Comparison of ENCODE assay signal across 12 cellular contexts in the genomic region with DNA sequence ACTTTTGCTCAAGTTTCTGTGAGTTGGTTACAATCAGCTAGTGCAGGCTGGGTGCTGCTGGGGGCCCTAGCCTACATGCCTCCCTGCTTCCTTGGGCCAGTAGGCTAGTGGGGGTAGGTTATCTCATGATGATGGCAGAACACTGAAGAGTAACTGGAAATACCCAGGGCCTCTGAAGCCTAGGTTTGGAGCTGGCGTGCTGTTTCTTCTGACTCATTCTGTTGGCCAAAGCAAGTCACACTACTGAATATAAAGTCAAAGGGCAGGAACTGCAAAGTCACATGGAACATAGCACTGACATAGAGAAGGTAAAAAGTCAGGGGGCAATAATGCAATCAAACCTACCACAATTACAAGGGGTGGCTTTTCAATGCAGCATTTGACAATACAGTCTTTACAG. TPM values are rescaled to one million over a fixed set of nuclear protein-coding genes. Genes with fewer than 3 reads are reported as not detected.
DNase-seq lines count a peak whose midpoint lies in the region; ATAC-seq and TF ChIP-seq lines count a peak whose summit lies in the region.
"Had no signal": no experiment of that assay in that cellular context is flagged by ENCODE, and none has a peak within 500 bp of the region (broad histone marks: within the 10 kb centered on the region; RNA-seq: fewer than 3 reads in every experiment).

No MANE protein-coding gene starts in this region.

- peaks cover 85% of the 10 kb centered on the region for H3K36me3 Mint-ChIP-seq in activated CD4-positive, alpha-beta memory T cell treated with anti-CD3 and anti-CD28 coated beads for 36 hours

- no peaks in the 10 kb centered on the region for H3K36me3 ChIP-seq in GM23248 (ENCODE audit: low read depth)
- H3K36me3 ChIP-seq in heart left ventricle, result no peaks in the 10 kb centered on the region
- no peaks in the 10 kb centered on the region for H3K36me3 ChIP-seq in neuronal stem cell (replicated peaks in 1 of 2; ENCODE audit: control insufficient read depth in 2 of 2, insufficient read depth in 2 of 2, low read length in 2 of 2)
- H3K36me3 ChIP-seq: lower lobe of right lung had no signal

- ATAC-seq in HG03280 (IDR thresholded peaks at IDR 0.05; ENCODE audit: unreplicated experiment) (no peak), heart left ventricle (no peak)
- ATAC-seq: lower lobe of right lung had no signal

- CTCF ChIA-PET in activated CD4-positive, alpha-beta memory T cell treated with anti-CD3 and anti-CD28 coated beads for 36 hours (lab: Charles Lee), result interaction anchor here (1.3 to 5.3 kb wide), 4 partner anchors 31 to 161 kb away, joined by 3 to 22 read pairs (median 4); no protein-coding TSS in a partner anchor

- no peaks in the 10 kb centered on the region for H3K9me3 Mint-ChIP-seq in activated CD4-positive, alpha-beta memory T cell treated with anti-CD3 and anti-CD28 coated beads for 36 hours

- H3K27ac ChIP-seq in GM23248 (0 out of 2 replicates have a peak overlapping the region, but pooled peaks have one; percentile 9), heart left ventricle (no peak overlapping the region), neuronal stem cell (replicated peaks; ENCODE audit: low read length) (no peak overlapping the region)
- H3K27ac ChIP-seq: lower lobe of right lung had no signal

- TF ChIP-seq POLR2A in heart left ventricle (IDR thresholded peaks at IDR 0.05), result no peak

- H3K23ac ChIP-seq in neuronal stem cell (ENCODE audit: low read depth, low read length, poor library complexity), result no peak overlapping the region

- no peaks in the 10 kb centered on the region for H3K27me3 Mint-ChIP-seq in activated CD4-positive, alpha-beta memory T cell treated with anti-CD3 and anti-CD28 coated beads for 36 hours

- no peak overlapping the region for H2BK5ac ChIP-seq in neuronal stem cell (ENCODE audit: low read length)

- no peak overlapping the region for H2AFZ ChIP-seq in GM23248
- H2AFZ ChIP-seq in neuronal stem cell (ENCODE audit: low read length), result no peak overlapping the region

- no peak overlapping the region for H4K91ac ChIP-seq in neuronal stem cell (ENCODE audit: low read depth, low read length, poor library complexity)

- no peak overlapping the region for H2BK120ac ChIP-seq in neuronal stem cell (ENCODE audit: low read depth, low read length)

- no peak overlapping the region for H2BK12ac ChIP-seq in neuronal stem cell (ENCODE audit: low read length)

- POLR2A ChIA-PET in activated CD4-positive, alpha-beta memory T cell treated with anti-CD3 and anti-CD28 coated beads for 36 hours (lab: Charles Lee), result interaction anchor here (0.6 to 1.1 kb wide), 4 partner anchors 11 to 30 kb away, joined by 3 read pairs; no protein-coding TSS in a partner anchor

- intact Hi-C loops in activated CD4-positive, alpha-beta memory T cell treated with anti-CD3 and anti-CD28 coated beads for 36 hours (cut with micrococcal nuclease), result loop anchor here (1.0 kb wide), 1 partner anchor 26 kb away; no protein-coding TSS in a partner anchor
- intact Hi-C loops in heart left ventricle (cut with DNase I), result no loop called here

- H3K4me1 ChIP-seq in GM23248 (ENCODE audit: insufficient read depth), result peaks cover 46% of the 10 kb centered on the region
- H3K4me1 ChIP-seq in heart left ventricle, result peaks cover 0 to 5% (median 0%) of the 10 kb centered on the region in 12 donors
- peaks cover 0 to 18% of the 10 kb centered on the region in 2 donors for H3K4me1 ChIP-seq in neuronal stem cell (ENCODE audit: control insufficient read depth in 2 of 2, insufficient read depth in 1 of 2, low read depth in 1 of 2, low read length in 2 of 2)
- H3K4me1 ChIP-seq: lower lobe of right lung had no signal

- peaks cover 29% of the 10 kb centered on the region for H3F3A ChIP-seq in GM23248 (ENCODE audit: insufficient read depth)

- no peak overlapping the region for H3K4me3 Mint-ChIP-seq in activated CD4-positive, alpha-beta memory T cell treated with anti-CD3 and anti-CD28 coated beads for 36 hours

- H3K27me3 ChIP-seq in GM23248 (replicated peaks; ENCODE audit: insufficient read depth) (no peaks in the 10 kb centered on the region), heart left ventricle (no peaks in the 10 kb centered on the region), neuronal stem cell (ENCODE audit: control insufficient read depth in 3 of 3, insufficient read depth in 3 of 3, low read depth in 1 of 3, low read length in 3 of 3) (no peaks in the 10 kb centered on the region)

- no peaks in the 10 kb centered on the region for H3K79me1 ChIP-seq in neuronal stem cell (ENCODE audit: low read depth, low read length)

- TF ChIP-seq CTCF in GM12865 (IDR thresholded peaks at IDR 0.05; ENCODE audit: insufficient read depth, low read depth, low read length, missing control alignments) (no peak), heart left ventricle (IDR thresholded peaks at IDR 0.05) (no peak)

- peak overlapping the region; percentile 81 for H3K27ac Mint-ChIP-seq in activated CD4-positive, alpha-beta memory T cell treated with anti-CD3 and anti-CD28 coated beads for 36 hours

- H3K4me2 ChIP-seq in GM23248 (ENCODE audit: unreplicated experiment) (no peak overlapping the region), neuronal stem cell (ENCODE audit: insufficient read depth, low read length, poor library complexity, severe bottlenecking) (no peak overlapping the region)
- H3K4me2 ChIP-seq: SK-N-SH had no signal

- peaks cover 98% of the 10 kb centered on the region for H3K4me1 Mint-ChIP-seq in activated CD4-positive, alpha-beta memory T cell treated with anti-CD3 and anti-CD28 coated beads for 36 hours (ENCODE audit: low read depth)

- in situ Hi-C loops in GM23248 (cut with MboI), result no loop called here

- no peak overlapping the region for H3K14ac ChIP-seq in neuronal stem cell (ENCODE audit: low read length)

- H3K9me3 ChIP-seq in GM23248 (ENCODE audit: low read depth) (no peaks in the 10 kb centered on the region), heart left ventricle (no peaks in the 10 kb centered on the region), neuronal stem cell (replicated peaks in 1 of 2; ENCODE audit: control insufficient read depth in 2 of 2, insufficient read depth in 1 of 2, low read depth in 1 of 2, low read length in 2 of 2) (no peaks in the 10 kb centered on the region)
- H3K9me3 ChIP-seq: lower lobe of right lung, SK-N-SH had no signal

- DNase-seq in GM12865 (ENCODE audit: low read depth), result peak; percentile 56
- peak; percentile 50 for DNase-seq in GM23248
- DNase-seq in activated CD4-positive, alpha-beta memory T cell treated with anti-CD3 and anti-CD28 coated beads for 36 hours, result peak; percentile 70
- DNase-seq in kidney tubule cell (ENCODE audit: low spot score), result peak; percentile 83
- no peak for DNase-seq in NOMO-1 treated with DMSO at 0.1 percent for 48 hours (lab: John Stamatoyannopoulos, UW; ENCODE audit: unreplicated experiment)
- no peak for DNase-seq in heart left ventricle
- no peak for DNase-seq in neuronal stem cell (ENCODE audit: low spot score)
- DNase-seq: foreskin fibroblast, lower lobe of right lung, NCI-H510A treated with DMSO at 0.1 percent for 48 hours, SK-N-SH had no signal

- no peak overlapping the region for H3K4me3 ChIP-seq in GM12865 (ENCODE audit: low read depth, low read length)
- no peak overlapping the region for H3K4me3 ChIP-seq in GM23248
- no peak overlapping the region for H3K4me3 ChIP-seq in heart left ventricle
- H3K4me3 ChIP-seq in neuronal stem cell (ENCODE audit: low read length in 2 of 2), result no peak overlapping the region
- H3K4me3 ChIP-seq: lower lobe of right lung had no signal

- no peak overlapping the region for H2AK5ac ChIP-seq in neuronal stem cell (ENCODE audit: low read depth, low read length)

- H3K4ac ChIP-seq in neuronal stem cell (ENCODE audit: low read length), result no peak overlapping the region

- no peak overlapping the region for H3K18ac ChIP-seq in neuronal stem cell (ENCODE audit: low read length)

- 67 to 77% methylated on average over 1 of the region's 1 CpG for WGBS in GM23248 (ENCODE audit: low coverage in 1 of 2, low lambda C conversion rate in 2 of 2, missing lambda C conversion rate in 2 of 2), 2 experiments
- WGBS in heart left ventricle, 4 donors, result 91 to 100% (median 95%) methylated on average over 1 of the region's 1 CpG
- no CpG with 5 or more reads among the region's 1 CpG for WGBS in neuronal stem cell (ENCODE audit: extremely low coverage in 2 of 2, insufficient read length in 2 of 2, insufficient replicate concordance in 1 of 2), 2 donors

- H4K8ac ChIP-seq in neuronal stem cell (ENCODE audit: low read depth, low read length), result no peak overlapping the region

- peaks cover 10% of the 10 kb centered on the region; the same call in 1 of the 2 replicates for H3K9me2 ChIP-seq in GM23248 (ENCODE audit: insufficient read depth)
- H3K9me2 ChIP-seq: SK-N-SH had no signal

- H3K79me2 ChIP-seq in GM23248 (ENCODE audit: insufficient read depth), result no peaks in the 10 kb centered on the region

- H2BK15ac ChIP-seq in neuronal stem cell (ENCODE audit: low read length), result no peak overlapping the region

- H3K9ac ChIP-seq in GM23248 (no peak overlapping the region), neuronal stem cell (ENCODE audit: low read depth, low read length, poor library complexity) (no peak overlapping the region)
- H3K9ac ChIP-seq: SK-N-SH had no signal

- H4K20me1 ChIP-seq in GM23248 (ENCODE audit: insufficient read depth), result no peaks in the 10 kb centered on the region

RNA-seq across cellular contexts. Expression of a gene that starts 34.5 kb away (rescaled TPM):
- total RNA-seq in GM23248 (2014; rRNA removed; shearing (Covaris generic)), result 1.5 and 3.0 TPM in 2 replicates
- polyA plus RNA-seq in GM23248 (2016; fragmentation: Nextera tagmentation; extraction: Ambion mirVana) (0.58 and 0.96 TPM in 2 replicates), heart left ventricle (under 1 TPM; 0.03 to 0.04 TPM)
- 100 to 1,000 TPM; 167 to 174 TPM for total RNA-seq in activated CD4-positive, alpha-beta memory T cell treated with anti-CD3 and anti-CD28 coated beads for 36 hours
- 1 to 10 TPM in 4 of 9 donors, under 1 TPM in 4, not detected in 1; 0.14 to 5.5 (median 0.85) TPM for total RNA-seq in heart left ventricle
- polyA plus RNA-seq in neuronal stem cell (2013, experiment 1 of 2), result 4.9 TPM
- polyA plus RNA-seq in neuronal stem cell (2013, experiment 2 of 2), result 5.0 TPM

Comparison
In these comparisons a context has a peak if more than half of its experiments do, and no peak if none do; other contexts are left out.
1. DNase-seq: peak in GM12865 (single experiment), GM23248 (single experiment), activated CD4-positive, alpha-beta memory T cell treated with anti-CD3 and anti-CD28 coated beads for 36 hours (single experiment) and kidney tubule cell (single experiment); none in NOMO-1 treated with DMSO at 0.1 percent for 48 hours (single experiment), heart left ventricle (0 of 5) and neuronal stem cell (single experiment).
2. RNA of a gene that starts 34.5 kb away (total RNA-seq): 167 to 174 TPM in activated CD4-positive, alpha-beta memory T cell treated with anti-CD3 and anti-CD28 coated beads for 36 hours; 1.5 to 3.0 TPM in GM23248 and 0.14 to 5.5 TPM in heart left ventricle; every median in the first group is over 10 times any median in the second.